ENCODE assay signal across 7 cellular contexts in the genomic region with DNA sequence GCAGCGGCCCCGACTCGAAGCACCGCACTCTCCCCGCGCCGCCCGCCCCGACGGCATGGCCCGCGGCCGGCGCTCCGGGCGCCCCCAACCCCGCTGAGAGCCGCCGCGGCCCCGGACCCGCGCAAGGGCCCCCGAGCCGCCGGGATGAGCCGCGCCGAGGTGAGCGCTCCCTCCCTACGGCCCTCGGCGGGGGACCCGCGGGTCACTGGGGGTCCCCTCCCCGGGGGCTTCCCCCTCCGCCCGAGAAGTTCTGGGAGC. TPM values are rescaled to one million over a fixed set of nuclear protein-coding genes. Genes with fewer than 3 reads are reported as not detected.
DNase-seq lines count a peak whose midpoint lies in the region; ATAC-seq, FAIRE-seq and TF ChIP-seq lines count a peak whose summit lies in the region.

No MANE protein-coding gene starts in this region.

- TF ChIP-seq RAD21 in H1 (IDR thresholded peaks at IDR 0.05 in 1 of 2, conservative IDR thresholded peaks at IDR 0.05 in 1 of 2; ENCODE audit: low read depth in 2 of 2, low read length in 2 of 2) = no peak

- peak overlapping the region; percentile 49 for H3K4me3 ChIP-seq in LNCaP clone FGC (ENCODE audit: low read depth, low read length)
- H3K4me3 ChIP-seq in H1 (ENCODE audit: extremely low read depth in 1 of 4, insufficient read depth in 2 of 4, low read depth in 3 of 4, low read length in 4 of 4) = peak overlapping the region; percentile 62 to 84 (median 77)
- peak overlapping the region; percentile 71 for H3K4me3 ChIP-seq in parathyroid adenoma (ENCODE audit: low read depth, low read length)

- 0% methylated on average over 12 of the region's 38 CpGs; no CpG with 5 or more reads in 1 of the 2 experiments for WGBS in H1 (ENCODE audit: extremely low coverage in 1 of 2, insufficient coverage in 1 of 2, insufficient read length in 1 of 2, insufficient replicate concordance in 2 of 2, low coverage in 1 of 2, low lambda C conversion rate in 2 of 2, missing lambda C conversion rate in 1 of 2), 2 experiments

- H3K9me3 ChIP-seq in H1 (ENCODE audit: insufficient read depth in 2 of 2, low read depth in 1 of 2, low read length in 1 of 2) (no peaks in the 10 kb centered on the region), parathyroid adenoma (ENCODE audit: control insufficient read depth, low read length) (no peaks in the 10 kb centered on the region)

- H3K27ac ChIP-seq in H1 (ENCODE audit: low read depth, low read length) (no peak overlapping the region), parathyroid adenoma (peak overlapping the region; percentile 91)

- ATAC-seq in GM19452 (IDR thresholded peaks at IDR 0.05; ENCODE audit: unreplicated experiment) = peak; percentile 3

- H3K36me3 ChIP-seq in H1 (ENCODE audit: control insufficient read depth in 2 of 4, insufficient read depth in 4 of 4, low read length in 3 of 4) (no peaks in the 10 kb centered on the region), parathyroid adenoma (ENCODE audit: control insufficient read depth, insufficient read depth, low read length) (no peaks in the 10 kb centered on the region)

- no peak overlapping the region for H4K5ac ChIP-seq in H1 (ENCODE audit: insufficient read length, low read depth, low read length)

- TF ChIP-seq CTCF in LNCaP clone FGC (IDR thresholded peaks at IDR 0.05; ENCODE audit: control insufficient read depth, extremely low read depth, insufficient read depth) (no peak), H1 (IDR thresholded peaks at IDR 0.05; ENCODE audit: control extremely low read depth in 1 of 3, insufficient read depth in 1 of 3, low read depth in 1 of 3, low read length in 3 of 3) (no peak), parathyroid adenoma (IDR thresholded peaks at IDR 0.05) (no peak)

- POLR2A ChIA-PET in H1 (lab: Charles Lee; ENCODE audit: partially characterized antibody) = interaction anchor here (0.8 to 3.3 kb wide), 28 partner anchors 9 to 487 kb away, joined by 3 to 20 read pairs (median 3); a partner anchor contains a TSS

- H3K23ac ChIP-seq in H1 (ENCODE audit: insufficient read length) = no peak overlapping the region

- no peak overlapping the region for H3K14ac ChIP-seq in H1 (ENCODE audit: insufficient read length)

- peaks cover 0 to 30% (median 11%) of the 10 kb centered on the region in 4 experiments; a peak in 4 of 7 replicates for H3K27me3 ChIP-seq in H1 (replicated peaks in 1 of 4; ENCODE audit: control insufficient read depth in 3 of 4, extremely low read depth in 1 of 4, insufficient read depth in 3 of 4, low read length in 3 of 4)
- no peaks in the 10 kb centered on the region for H3K27me3 ChIP-seq in parathyroid adenoma (ENCODE audit: control insufficient read depth, insufficient read depth, low read length)

- no peaks in the 10 kb centered on the region for H4K20me1 ChIP-seq in H1 (replicated peaks in 1 of 2; ENCODE audit: control insufficient read depth in 1 of 2, insufficient read depth in 2 of 2, low read length in 2 of 2)

- peaks cover 2 to 9% (median 6%) of the 10 kb centered on the region in 4 experiments; a peak in 6 of 7 replicates for H3K4me1 ChIP-seq in H1 (replicated peaks in 1 of 4; ENCODE audit: control insufficient read depth in 3 of 4, insufficient read depth in 4 of 4, low read length in 3 of 4)
- H3K4me1 ChIP-seq in parathyroid adenoma = peaks cover 5% of the 10 kb centered on the region

- no peak overlapping the region for H4K91ac ChIP-seq in H1 (replicated peaks; ENCODE audit: insufficient read length, low read length)

- H3K4me2 ChIP-seq in H1 (ENCODE audit: insufficient read depth in 1 of 2, low read depth in 2 of 2, low read length in 2 of 2) (peak overlapping the region; percentile 93 to 98), parathyroid adenoma (ENCODE audit: low read length) (peak overlapping the region; percentile 89)

- no peak overlapping the region for H2AK5ac ChIP-seq in H1 (ENCODE audit: low read depth, low read length)

- CTCF ChIA-PET in H1 (lab: Charles Lee; ENCODE audit: partially characterized antibody) = interaction anchor here (0.9 to 8.8 kb wide), 14 partner anchors 15 to 239 kb away, joined by 3 to 98 read pairs (median 4); no protein-coding TSS in a partner anchor

- H3K9ac ChIP-seq in H1 (replicated peaks in 1 of 4; ENCODE audit: extremely low read depth in 1 of 4, low read depth in 3 of 4, low read length in 3 of 4) (peak overlapping the region in 3 of 4 experiments; percentile 45 to 90 (median 58); a peak in 4 of 7 replicates), parathyroid adenoma (no peak overlapping the region)

- H2BK5ac ChIP-seq in H1 (ENCODE audit: low read depth, low read length) = no peak overlapping the region

- peaks cover 20% of the 10 kb centered on the region for H3K23me2 ChIP-seq in H1 (ENCODE audit: low read depth, low read length)

- TF ChIP-seq POLR2A in H1 (IDR thresholded peaks at IDR 0.05; ENCODE audit: control extremely low read depth in 1 of 2, low read depth in 2 of 2, low read length in 2 of 2) = no peak

- peak overlapping the region; percentile 85 for H4K8ac ChIP-seq in H1 (ENCODE audit: extremely low read depth, insufficient read depth, low read length)

- no peaks in the 10 kb centered on the region; the same call in 1 of the 2 replicates for H3K79me1 ChIP-seq in H1 (ENCODE audit: low read depth, low read length)

- H3K79me2 ChIP-seq in H1 (ENCODE audit: control insufficient read depth in 1 of 2, insufficient read depth in 2 of 2, low read length in 2 of 2) = peaks cover 0 to 10% of the 10 kb centered on the region in 2 experiments; a peak in 2 of 4 replicates
- H3K79me2 ChIP-seq in parathyroid adenoma = no peaks in the 10 kb centered on the region

- H3K56ac ChIP-seq in H1 (replicated peaks; ENCODE audit: insufficient read length, low read depth, low read length) = no peak overlapping the region

- H2BK15ac ChIP-seq in H1 (ENCODE audit: low read length) = no peak overlapping the region

- no peak overlapping the region for H3K4ac ChIP-seq in H1 (replicated peaks; ENCODE audit: insufficient read length, low read depth, low read length)

- H2BK20ac ChIP-seq in H1 (ENCODE audit: low read length) = no peak overlapping the region

- no peak overlapping the region for H2BK12ac ChIP-seq in H1 (ENCODE audit: low read depth, low read length)

- H3K18ac ChIP-seq in H1 (ENCODE audit: extremely low read depth, low read length) = no peak overlapping the region

- H2BK120ac ChIP-seq in H1 (replicated peaks; ENCODE audit: low read depth, low read length) = no peak overlapping the region

- no peak overlapping the region for H2AFZ ChIP-seq in H1 (ENCODE audit: low read length)
- peak overlapping the region; percentile 79 for H2AFZ ChIP-seq in parathyroid adenoma

- DNase-seq in LNCaP clone FGC (ENCODE audit: low read depth) (no peak), H1 (ENCODE audit: low read depth in 1 of 2, low spot score in 2 of 2) (peak in 1 of 2 experiments; percentile 68), mesenteric fat pad (ENCODE audit: low spot score) (no peak), NCI-H146 treated with DMSO at 0.1 percent for 48 hours (lab: John Stamatoyannopoulos, UW; ENCODE audit: unreplicated experiment) (no peak), cortex of kidney (lab: John Stamatoyannopoulos, UW) (no peak)

- no peak for FAIRE-seq in H1 (lab: Jason Lieb, UNC)

- no peak; a peak in 1 of 3 replicates for TF ChIP-seq EP300 in H1 (IDR thresholded peaks at IDR 0.05; ENCODE audit: borderline replicate concordance in 1 of 2, low read depth in 2 of 2, low read length in 2 of 2)

TF ChIP-seq in H1, 55 proteins besides CTCF, POLR2A, EP300 and RAD21:
- TF ChIP-seq, protein P1, sequence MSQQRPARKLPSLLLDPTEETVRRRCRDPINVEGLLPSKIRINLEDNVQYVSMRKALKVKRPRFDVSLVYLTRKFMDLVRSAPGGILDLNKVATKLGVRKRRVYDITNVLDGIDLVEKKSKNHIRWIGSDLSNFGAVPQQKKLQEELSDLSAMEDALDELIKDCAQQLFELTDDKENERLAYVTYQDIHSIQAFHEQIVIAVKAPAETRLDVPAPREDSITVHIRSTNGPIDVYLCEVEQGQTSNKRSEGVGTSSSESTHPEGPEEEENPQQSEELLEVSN (IDR thresholded peaks at IDR 0.05) = 0 out of 2 replicates have a peak, but pooled peaks have one; percentile 29
- no peak for TF ChIP-seq RNF2 (IDR thresholded peaks at IDR 0.05; ENCODE audit: borderline replicate concordance, low read depth, low read length, missing control alignments, poor library complexity, severe bottlenecking)

RNA-seq across cellular contexts. Expression of a gene that starts 0.8 kb away (rescaled TPM):
- 11.5 and 12.3 TPM in 2 replicates for total RNA-seq in H1 (2021; fragmentation: NEBNext Ultra II Directional; extraction: Animal tissue kit (Norgen Biotek cat#: 25700))
- 2.4 and 3.8 TPM in 2 replicates for polyA plus RNA-seq in H1 (2011; rRNA removed)
- polyA plus RNA-seq in H1 (2011; cell fraction: cytosol; rRNA removed) = 2.7 TPM
- polyA plus RNA-seq in H1 (2011; cell fraction: nucleus; rRNA removed) = 12.7 TPM
- polyA plus RNA-seq in H1 (2012, experiment 1 of 2) = 4.4 to 6.2 TPM (median 5.8 TPM) in 4 replicates
- polyA plus RNA-seq in H1 (2012, experiment 2 of 2) = 1.9 TPM
- polyA plus RNA-seq in H1 (2013, experiment 1 of 2) = 5.1 TPM
- polyA plus RNA-seq in H1 (2013, experiment 2 of 2) = 4.4 TPM
- 12.6 and 21.3 TPM in 2 replicates for polyA minus RNA-seq in H1 (2011; rRNA and poly(A)+ RNA removed)
- polyA minus RNA-seq in H1 (2011; cell fraction: cytosol; rRNA and poly(A)+ RNA removed) = 10.9 TPM
- polyA minus RNA-seq in H1 (2011; cell fraction: nucleus; rRNA and poly(A)+ RNA removed) = 24.2 TPM
- total RNA-seq in mesenteric fat pad = 110 TPM

RNA-seq across cellular contexts. Expression of a gene that starts 56.4 kb away (rescaled TPM):
- total RNA-seq in H1 (2021; fragmentation: NEBNext Ultra II Directional; extraction: Animal tissue kit (Norgen Biotek cat#: 25700)) = 17.8 and 20.2 TPM in 2 replicates
- 3.9 and 7.4 TPM in 2 replicates for polyA plus RNA-seq in H1 (2011; rRNA removed)
- 7.1 TPM for polyA plus RNA-seq in H1 (2011; cell fraction: cytosol; rRNA removed)
- 4.6 TPM for polyA plus RNA-seq in H1 (2011; cell fraction: nucleus; rRNA removed)
- polyA plus RNA-seq in H1 (2012, experiment 1 of 2) = 13.4 to 21.5 TPM (median 14.0 TPM) in 4 replicates
- polyA plus RNA-seq in H1 (2012, experiment 2 of 2) = 5.6 TPM
- 15.3 TPM for polyA plus RNA-seq in H1 (2013, experiment 1 of 2)
- polyA plus RNA-seq in H1 (2013, experiment 2 of 2) = 19.0 TPM
- polyA minus RNA-seq in H1 (2011; rRNA and poly(A)+ RNA removed) = 6.2 and 7.4 TPM in 2 replicates
- polyA minus RNA-seq in H1 (2011; cell fraction: cytosol; rRNA and poly(A)+ RNA removed) = 7.1 TPM
- 11.6 TPM for polyA minus RNA-seq in H1 (2011; cell fraction: nucleus; rRNA and poly(A)+ RNA removed)
- 23.3 TPM for total RNA-seq in mesenteric fat pad
